In the genomic region with DNA sequence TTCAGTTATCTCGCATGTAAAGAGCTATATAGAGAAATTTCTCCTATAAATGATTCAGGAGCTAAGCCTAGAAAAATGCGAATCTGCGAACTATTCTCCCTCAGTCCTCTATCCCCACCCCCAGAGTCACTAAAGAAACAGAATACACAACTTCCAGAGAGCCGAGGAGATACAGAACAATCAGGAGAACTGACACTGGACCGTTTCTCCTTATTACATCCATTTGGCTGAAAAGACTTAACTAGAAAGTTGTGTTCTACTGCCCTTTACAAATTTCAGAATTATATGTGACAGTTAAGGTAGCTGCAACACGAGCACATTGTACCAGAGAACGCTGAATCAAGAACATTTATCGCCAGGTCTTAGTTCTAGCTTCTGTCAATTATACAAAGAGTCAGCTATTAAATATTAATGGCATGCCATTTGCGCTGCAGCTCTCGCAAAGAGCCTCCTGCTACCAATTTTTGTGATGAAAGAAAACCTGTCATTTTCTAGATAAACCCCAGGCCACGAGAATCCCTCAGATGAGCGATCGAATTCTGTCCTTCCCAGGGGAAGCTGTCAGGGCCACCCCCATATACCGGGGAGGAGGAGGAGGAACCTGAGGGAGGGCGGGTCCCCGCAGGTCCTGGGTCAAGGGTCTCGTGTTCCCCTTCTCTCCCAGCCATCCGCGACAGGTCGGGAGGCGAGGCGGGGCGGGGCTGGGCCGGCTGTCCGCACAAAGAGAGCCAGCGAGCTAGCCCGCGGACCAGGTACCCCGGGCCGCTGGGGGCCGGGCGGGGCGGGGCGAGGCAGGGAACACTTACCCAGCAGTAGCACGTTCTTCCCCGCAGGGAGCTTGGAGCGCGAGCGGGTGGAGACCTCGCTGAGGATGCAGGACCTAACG, we compare ENCODE assay signal across 8 cellular contexts. TPM values are rescaled to one million over a fixed set of nuclear protein-coding genes. Genes with fewer than 3 reads are reported as not detected.
DNase-seq lines count a peak whose midpoint lies in the region; ATAC-seq and TF ChIP-seq lines count a peak whose summit lies in the region.

No MANE protein-coding gene starts in this region.

- H3K4me1 ChIP-seq in mesodermal cell (ENCODE audit: control insufficient read depth, insufficient read depth, low read length, poor library complexity, severe bottlenecking): peaks cover 4% of the 10 kb centered on the region

- peak overlapping the region; percentile 98 for H3K27ac ChIP-seq in mesodermal cell (ENCODE audit: low read depth, low read length, severe bottlenecking)

- H3K4me3 Mint-ChIP-seq in endothelial cell (ENCODE audit: unreplicated experiment): peak overlapping the region; percentile 98

- peak; percentile 44 for ATAC-seq in HG02678 (IDR thresholded peaks at IDR 0.05; ENCODE audit: unreplicated experiment)

- no peaks in the 10 kb centered on the region for H3K9me3 Mint-ChIP-seq in endothelial cell (ENCODE audit: unreplicated experiment)

- H3K4me1 Mint-ChIP-seq in endothelial cell (ENCODE audit: unreplicated experiment): peaks cover 30% of the 10 kb centered on the region

- peak overlapping the region; percentile 81 for H3K27ac Mint-ChIP-seq in endothelial cell (ENCODE audit: unreplicated experiment)

- H3K9me3 ChIP-seq in mesodermal cell (ENCODE audit: control insufficient read depth, low read length): no peaks in the 10 kb centered on the region

- WGBS in mesodermal cell (ENCODE audit: insufficient coverage in 2 of 2), 2 experiments: 1 to 2% methylated on average over 23 to 25 of the region's 41 CpGs

- TF ChIP-seq CTCF in endothelial cell (IDR thresholded peaks at IDR 0.05; ENCODE audit: unreplicated experiment): no peak

- peaks cover 1% of the 10 kb centered on the region for H3K36me3 Mint-ChIP-seq in endothelial cell (ENCODE audit: low read depth, unreplicated experiment)

- DNase-seq in NK-92 treated with Interleukin-12 subunit alpha and Interleukin-12 subunit beta, amount 100 ng/mL, for 24 hours (lab: John Stamatoyannopoulos, UW): peak; percentile 40
- DNase-seq in NK-92 (lab: John Stamatoyannopoulos, UW; ENCODE audit: unreplicated experiment) (no peak), NAMALWA (ENCODE audit: low spot score) (peak; percentile 66), endothelial cell (ENCODE audit: low spot score) (peak; percentile 67)
- DNase-seq in activated CD4-positive, alpha-beta T cell treated with anti-CD3 and anti-CD28 coated beads, Interleukin-2, amount 50 U/mL, for 48 hours: peak; percentile 58 to 64
- peak; percentile 28 to 37 for DNase-seq in stimulated activated CD8-positive, alpha-beta memory T cell treated with anti-CD3 and anti-CD28 coated beads, Interleukin-2, amount 100 ng/mL, for 48 hours (ENCODE audit: low read depth in 2 of 2)

- H3K36me3 ChIP-seq in mesodermal cell (ENCODE audit: control insufficient read depth, insufficient read depth, low read length): peaks cover 29% of the 10 kb centered on the region

- peaks cover 8% of the 10 kb centered on the region for H3K27me3 Mint-ChIP-seq in endothelial cell (ENCODE audit: unreplicated experiment)

- H3K4me3 ChIP-seq in mesodermal cell (ENCODE audit: extremely low read depth, insufficient read depth, low read length, poor library complexity, severe bottlenecking): peak overlapping the region; percentile 91

RNA-seq across cellular contexts. Expression of gene DYNC1LI1, which starts 0.9 kb away (rescaled TPM):
- 81.7 TPM for total RNA-seq in endothelial cell (ENCODE audit: unreplicated experiment)
- 51.4 TPM for polyA plus RNA-seq in mesodermal cell (2013, experiment 1 of 2)
- polyA plus RNA-seq in mesodermal cell (2013, experiment 2 of 2): 55.1 TPM
